Comparison of ENCODE assay signal across 2 cellular contexts in genomic region chr14:66959437-66960050, GRCh38.
TF ChIP-seq lines count a peak whose summit lies in the region.

No MANE protein-coding gene starts in this region.

TF ChIP-seq in HepG2, 621 proteins besides CTCF, POLR2A, EP300 and RAD21 (continued from another document):
- TF ChIP-seq, protein P1, sequence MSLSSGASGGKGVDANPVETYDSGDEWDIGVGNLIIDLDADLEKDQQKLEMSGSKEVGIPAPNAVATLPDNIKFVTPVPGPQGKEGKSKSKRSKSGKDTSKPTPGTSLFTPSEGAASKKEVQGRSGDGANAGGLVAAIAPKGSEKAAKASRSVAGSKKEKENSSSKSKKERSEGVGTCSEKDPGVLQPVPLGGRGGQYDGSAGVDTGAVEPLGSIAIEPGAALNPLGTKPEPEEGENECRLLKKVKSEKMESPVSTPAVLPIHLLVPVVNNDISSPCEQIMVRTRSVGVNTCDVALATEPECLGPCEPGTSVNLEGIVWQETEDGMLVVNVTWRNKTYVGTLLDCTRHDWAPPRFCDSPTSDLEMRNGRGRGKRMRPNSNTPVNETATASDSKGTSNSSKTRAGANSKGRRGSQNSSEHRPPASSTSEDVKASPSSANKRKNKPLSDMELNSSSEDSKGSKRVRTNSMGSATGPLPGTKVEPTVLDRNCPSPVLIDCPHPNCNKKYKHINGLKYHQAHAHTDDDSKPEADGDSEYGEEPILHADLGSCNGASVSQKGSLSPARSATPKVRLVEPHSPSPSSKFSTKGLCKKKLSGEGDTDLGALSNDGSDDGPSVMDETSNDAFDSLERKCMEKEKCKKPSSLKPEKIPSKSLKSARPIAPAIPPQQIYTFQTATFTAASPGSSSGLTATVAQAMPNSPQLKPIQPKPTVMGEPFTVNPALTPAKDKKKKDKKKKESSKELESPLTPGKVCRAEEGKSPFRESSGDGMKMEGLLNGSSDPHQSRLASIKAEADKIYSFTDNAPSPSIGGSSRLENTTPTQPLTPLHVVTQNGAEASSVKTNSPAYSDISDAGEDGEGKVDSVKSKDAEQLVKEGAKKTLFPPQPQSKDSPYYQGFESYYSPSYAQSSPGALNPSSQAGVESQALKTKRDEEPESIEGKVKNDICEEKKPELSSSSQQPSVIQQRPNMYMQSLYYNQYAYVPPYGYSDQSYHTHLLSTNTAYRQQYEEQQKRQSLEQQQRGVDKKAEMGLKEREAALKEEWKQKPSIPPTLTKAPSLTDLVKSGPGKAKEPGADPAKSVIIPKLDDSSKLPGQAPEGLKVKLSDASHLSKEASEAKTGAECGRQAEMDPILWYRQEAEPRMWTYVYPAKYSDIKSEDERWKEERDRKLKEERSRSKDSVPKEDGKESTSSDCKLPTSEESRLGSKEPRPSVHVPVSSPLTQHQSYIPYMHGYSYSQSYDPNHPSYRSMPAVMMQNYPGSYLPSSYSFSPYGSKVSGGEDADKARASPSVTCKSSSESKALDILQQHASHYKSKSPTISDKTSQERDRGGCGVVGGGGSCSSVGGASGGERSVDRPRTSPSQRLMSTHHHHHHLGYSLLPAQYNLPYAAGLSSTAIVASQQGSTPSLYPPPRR (CRISPR knock-in tag; IDR thresholded peaks at IDR 0.05; ENCODE audit: borderline replicate concordance): no peak
- TF ChIP-seq ZNF558 (CRISPR knock-in tag; IDR thresholded peaks at IDR 0.05; ENCODE audit: borderline replicate concordance) (no peak), MEIS1 (CRISPR knock-in tag; IDR thresholded peaks at IDR 0.05; ENCODE audit: borderline replicate concordance) (no peak), NBN (conservative IDR thresholded peaks at IDR 0.05) (no peak), ATF6 (CRISPR knock-in tag; conservative IDR thresholded peaks at IDR 0.05) (no peak), ZNF317 (CRISPR knock-in tag; IDR thresholded peaks at IDR 0.05) (peak; percentile 99), ZNF326 (CRISPR knock-in tag; IDR thresholded peaks at IDR 0.05; ENCODE audit: borderline replicate concordance) (no peak)
- TF ChIP-seq, protein P2, sequence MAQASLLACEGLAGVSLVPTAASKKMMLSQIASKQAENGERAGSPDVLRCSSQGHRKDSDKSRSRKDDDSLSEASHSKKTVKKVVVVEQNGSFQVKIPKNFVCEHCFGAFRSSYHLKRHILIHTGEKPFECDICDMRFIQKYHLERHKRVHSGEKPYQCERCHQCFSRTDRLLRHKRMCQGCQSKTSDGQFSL (CRISPR knock-in tag; IDR thresholded peaks at IDR 0.05): no peak

TF ChIP-seq in K562, 482 proteins besides CTCF, POLR2A, EP300 and RAD21 (continued from another document):
- TF ChIP-seq ZC3H4 (CRISPR knock-in tag; IDR thresholded peaks at IDR 0.05; ENCODE audit: borderline replicate concordance): no peak
- TF ChIP-seq PKNOX1 (IDR thresholded peaks at IDR 0.05): no peak
- TF ChIP-seq, protein P3, sequence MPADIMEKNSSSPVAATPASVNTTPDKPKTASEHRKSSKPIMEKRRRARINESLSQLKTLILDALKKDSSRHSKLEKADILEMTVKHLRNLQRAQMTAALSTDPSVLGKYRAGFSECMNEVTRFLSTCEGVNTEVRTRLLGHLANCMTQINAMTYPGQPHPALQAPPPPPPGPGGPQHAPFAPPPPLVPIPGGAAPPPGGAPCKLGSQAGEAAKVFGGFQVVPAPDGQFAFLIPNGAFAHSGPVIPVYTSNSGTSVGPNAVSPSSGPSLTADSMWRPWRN (IDR thresholded peaks at IDR 0.05; ENCODE audit: low read depth): no peak
- no peak for TF ChIP-seq ZBTB33 (CRISPR knock-in tag; IDR thresholded peaks at IDR 0.05)
- TF ChIP-seq MEIS2 (IDR thresholded peaks at IDR 0.05; ENCODE audit: partially characterized antibody): no peak
- TF ChIP-seq, protein P4, sequence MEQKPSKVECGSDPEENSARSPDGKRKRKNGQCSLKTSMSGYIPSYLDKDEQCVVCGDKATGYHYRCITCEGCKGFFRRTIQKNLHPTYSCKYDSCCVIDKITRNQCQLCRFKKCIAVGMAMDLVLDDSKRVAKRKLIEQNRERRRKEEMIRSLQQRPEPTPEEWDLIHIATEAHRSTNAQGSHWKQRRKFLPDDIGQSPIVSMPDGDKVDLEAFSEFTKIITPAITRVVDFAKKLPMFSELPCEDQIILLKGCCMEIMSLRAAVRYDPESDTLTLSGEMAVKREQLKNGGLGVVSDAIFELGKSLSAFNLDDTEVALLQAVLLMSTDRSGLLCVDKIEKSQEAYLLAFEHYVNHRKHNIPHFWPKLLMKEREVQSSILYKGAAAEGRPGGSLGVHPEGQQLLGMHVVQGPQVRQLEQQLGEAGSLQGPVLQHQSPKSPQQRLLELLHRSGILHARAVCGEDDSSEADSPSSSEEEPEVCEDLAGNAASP (IDR thresholded peaks at IDR 0.05): no peak
- TF ChIP-seq ZNF146 (CRISPR knock-in tag; IDR thresholded peaks at IDR 0.05; ENCODE audit: unreplicated experiment): no peak
- no peak for TF ChIP-seq KAT2B (IDR thresholded peaks at IDR 0.05; ENCODE audit: low read depth, low read length)
- TF ChIP-seq, protein P5, sequence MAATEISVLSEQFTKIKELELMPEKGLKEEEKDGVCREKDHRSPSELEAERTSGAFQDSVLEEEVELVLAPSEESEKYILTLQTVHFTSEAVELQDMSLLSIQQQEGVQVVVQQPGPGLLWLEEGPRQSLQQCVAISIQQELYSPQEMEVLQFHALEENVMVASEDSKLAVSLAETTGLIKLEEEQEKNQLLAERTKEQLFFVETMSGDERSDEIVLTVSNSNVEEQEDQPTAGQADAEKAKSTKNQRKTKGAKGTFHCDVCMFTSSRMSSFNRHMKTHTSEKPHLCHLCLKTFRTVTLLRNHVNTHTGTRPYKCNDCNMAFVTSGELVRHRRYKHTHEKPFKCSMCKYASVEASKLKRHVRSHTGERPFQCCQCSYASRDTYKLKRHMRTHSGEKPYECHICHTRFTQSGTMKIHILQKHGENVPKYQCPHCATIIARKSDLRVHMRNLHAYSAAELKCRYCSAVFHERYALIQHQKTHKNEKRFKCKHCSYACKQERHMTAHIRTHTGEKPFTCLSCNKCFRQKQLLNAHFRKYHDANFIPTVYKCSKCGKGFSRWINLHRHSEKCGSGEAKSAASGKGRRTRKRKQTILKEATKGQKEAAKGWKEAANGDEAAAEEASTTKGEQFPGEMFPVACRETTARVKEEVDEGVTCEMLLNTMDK (IDR thresholded peaks at IDR 0.05; ENCODE audit: borderline replicate concordance, insufficient read depth, low read depth, low read length, poor library complexity, severe bottlenecking): no peak
- no peak for TF ChIP-seq ZKSCAN3 (CRISPR knock-in tag; IDR thresholded peaks at IDR 0.05)
TF ChIP-seq in K562: peak in this region for 3.
